ENCODE assay signal across 1 cellular context in genomic region chr18:32803571-32803970, GRCh38.
TF ChIP-seq lines count a peak whose summit lies in the region.

No MANE protein-coding gene starts in this region.

TF ChIP-seq in HepG2, 621 proteins besides CTCF, POLR2A, EP300 and RAD21 (continued from another document):
- TF ChIP-seq ZNF609 (CRISPR knock-in tag; IDR thresholded peaks at IDR 0.05; ENCODE audit: borderline replicate concordance) = peak; percentile 93
- TF ChIP-seq FOSL1 (CRISPR knock-in tag; IDR thresholded peaks at IDR 0.05; ENCODE audit: borderline replicate concordance) = peak; percentile 50; the same call in 1 of the 2 replicates
- no peak for TF ChIP-seq SNAPC5 (CRISPR knock-in tag; IDR thresholded peaks at IDR 0.05; ENCODE audit: borderline replicate concordance)
- no peak for TF ChIP-seq E2F5 (CRISPR knock-in tag; conservative IDR thresholded peaks at IDR 0.05)
- TF ChIP-seq TCF12 (IDR thresholded peaks at IDR 0.05) = no peak
- peak; percentile 72; the same call in 1 of the 2 replicates for TF ChIP-seq TCF12 (CRISPR knock-in tag; IDR thresholded peaks at IDR 0.05)
- no peak for TF ChIP-seq ELK4 (CRISPR knock-in tag; IDR thresholded peaks at IDR 0.05; ENCODE audit: borderline replicate concordance)
- 0 out of 3 replicates have a peak, but pooled peaks have one; percentile 26 for TF ChIP-seq MXI1 (IDR thresholded peaks at IDR 0.05; ENCODE audit: borderline replicate concordance, low read depth, low read length)
- no peak for TF ChIP-seq DBP (CRISPR knock-in tag; IDR thresholded peaks at IDR 0.05; ENCODE audit: not compliant biosample characterization)
